ENCODE assay signal across 1 cellular context in the genomic region with DNA sequence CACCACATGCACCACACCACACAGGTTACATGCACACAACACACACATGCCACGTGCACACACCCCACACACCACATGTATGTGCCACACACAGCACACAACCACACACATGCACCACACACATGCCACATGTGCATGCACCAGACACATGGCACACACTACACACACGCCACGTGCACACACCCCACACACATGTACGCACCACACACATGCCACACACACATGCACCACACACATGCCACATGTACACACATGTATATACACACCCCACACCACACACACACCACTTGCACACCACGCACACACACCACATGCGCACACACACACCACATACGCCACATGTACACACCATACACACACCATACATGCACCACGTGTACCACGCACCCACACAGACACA.
TF ChIP-seq lines count a peak whose summit lies in the region.

No MANE protein-coding gene starts in this region.

TF ChIP-seq in K562, 482 proteins besides CTCF, POLR2A, EP300 and RAD21:
- TF ChIP-seq ZC3H4 (CRISPR knock-in tag; IDR thresholded peaks at IDR 0.05; ENCODE audit: borderline replicate concordance) (0 out of 2 replicates have a peak, but pooled peaks have one; percentile 15), ILK (tag; IDR thresholded peaks at IDR 0.05; ENCODE audit: borderline replicate concordance, low read depth) (no peak), ZNF696 (CRISPR knock-in tag; conservative IDR thresholded peaks at IDR 0.05) (no peak), MYC (IDR thresholded peaks at IDR 0.05; ENCODE audit: low read depth, low read length) (no peak), MYC (CRISPR knock-in tag; IDR thresholded peaks at IDR 0.05; ENCODE audit: borderline replicate concordance, low read depth) (no peak), ZNF57 (CRISPR knock-in tag; IDR thresholded peaks at IDR 0.05) (no peak)
- TF ChIP-seq, protein P1, sequence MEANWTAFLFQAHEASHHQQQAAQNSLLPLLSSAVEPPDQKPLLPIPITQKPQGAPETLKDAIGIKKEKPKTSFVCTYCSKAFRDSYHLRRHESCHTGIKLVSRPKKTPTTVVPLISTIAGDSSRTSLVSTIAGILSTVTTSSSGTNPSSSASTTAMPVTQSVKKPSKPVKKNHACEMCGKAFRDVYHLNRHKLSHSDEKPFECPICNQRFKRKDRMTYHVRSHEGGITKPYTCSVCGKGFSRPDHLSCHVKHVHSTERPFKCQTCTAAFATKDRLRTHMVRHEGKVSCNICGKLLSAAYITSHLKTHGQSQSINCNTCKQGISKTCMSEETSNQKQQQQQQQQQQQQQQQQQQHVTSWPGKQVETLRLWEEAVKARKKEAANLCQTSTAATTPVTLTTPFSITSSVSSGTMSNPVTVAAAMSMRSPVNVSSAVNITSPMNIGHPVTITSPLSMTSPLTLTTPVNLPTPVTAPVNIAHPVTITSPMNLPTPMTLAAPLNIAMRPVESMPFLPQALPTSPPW (CRISPR knock-in tag; IDR thresholded peaks at IDR 0.05), result no peak
- TF ChIP-seq, protein P2, sequence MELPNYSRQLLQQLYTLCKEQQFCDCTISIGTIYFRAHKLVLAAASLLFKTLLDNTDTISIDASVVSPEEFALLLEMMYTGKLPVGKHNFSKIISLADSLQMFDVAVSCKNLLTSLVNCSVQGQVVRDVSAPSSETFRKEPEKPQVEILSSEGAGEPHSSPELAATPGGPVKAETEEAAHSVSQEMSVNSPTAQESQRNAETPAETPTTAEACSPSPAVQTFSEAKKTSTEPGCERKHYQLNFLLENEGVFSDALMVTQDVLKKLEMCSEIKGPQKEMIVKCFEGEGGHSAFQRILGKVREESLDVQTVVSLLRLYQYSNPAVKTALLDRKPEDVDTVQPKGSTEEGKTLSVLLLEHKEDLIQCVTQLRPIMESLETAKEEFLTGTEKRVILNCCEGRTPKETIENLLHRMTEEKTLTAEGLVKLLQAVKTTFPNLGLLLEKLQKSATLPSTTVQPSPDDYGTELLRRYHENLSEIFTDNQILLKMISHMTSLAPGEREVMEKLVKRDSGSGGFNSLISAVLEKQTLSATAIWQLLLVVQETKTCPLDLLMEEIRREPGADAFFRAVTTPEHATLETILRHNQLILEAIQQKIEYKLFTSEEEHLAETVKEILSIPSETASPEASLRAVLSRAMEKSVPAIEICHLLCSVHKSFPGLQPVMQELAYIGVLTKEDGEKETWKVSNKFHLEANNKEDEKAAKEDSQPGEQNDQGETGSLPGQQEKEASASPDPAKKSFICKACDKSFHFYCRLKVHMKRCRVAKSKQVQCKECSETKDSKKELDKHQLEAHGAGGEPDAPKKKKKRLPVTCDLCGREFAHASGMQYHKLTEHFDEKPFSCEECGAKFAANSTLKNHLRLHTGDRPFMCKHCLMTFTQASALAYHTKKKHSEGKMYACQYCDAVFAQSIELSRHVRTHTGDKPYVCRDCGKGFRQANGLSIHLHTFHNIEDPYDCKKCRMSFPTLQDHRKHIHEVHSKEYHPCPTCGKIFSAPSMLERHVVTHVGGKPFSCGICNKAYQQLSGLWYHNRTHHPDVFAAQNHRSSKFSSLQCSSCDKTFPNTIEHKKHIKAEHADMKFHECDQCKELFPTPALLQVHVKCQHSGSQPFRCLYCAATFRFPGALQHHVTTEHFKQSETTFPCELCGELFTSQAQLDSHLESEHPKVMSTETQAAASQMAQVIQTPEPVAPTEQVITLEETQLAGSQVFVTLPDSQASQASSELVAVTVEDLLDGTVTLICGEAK (IDR thresholded peaks at IDR 0.05), result no peak
- TF ChIP-seq, protein P2 (CRISPR knock-in tag; IDR thresholded peaks at IDR 0.05), result 0 out of 2 replicates have a peak, but pooled peaks have one; percentile 22
- TF ChIP-seq, protein P3, sequence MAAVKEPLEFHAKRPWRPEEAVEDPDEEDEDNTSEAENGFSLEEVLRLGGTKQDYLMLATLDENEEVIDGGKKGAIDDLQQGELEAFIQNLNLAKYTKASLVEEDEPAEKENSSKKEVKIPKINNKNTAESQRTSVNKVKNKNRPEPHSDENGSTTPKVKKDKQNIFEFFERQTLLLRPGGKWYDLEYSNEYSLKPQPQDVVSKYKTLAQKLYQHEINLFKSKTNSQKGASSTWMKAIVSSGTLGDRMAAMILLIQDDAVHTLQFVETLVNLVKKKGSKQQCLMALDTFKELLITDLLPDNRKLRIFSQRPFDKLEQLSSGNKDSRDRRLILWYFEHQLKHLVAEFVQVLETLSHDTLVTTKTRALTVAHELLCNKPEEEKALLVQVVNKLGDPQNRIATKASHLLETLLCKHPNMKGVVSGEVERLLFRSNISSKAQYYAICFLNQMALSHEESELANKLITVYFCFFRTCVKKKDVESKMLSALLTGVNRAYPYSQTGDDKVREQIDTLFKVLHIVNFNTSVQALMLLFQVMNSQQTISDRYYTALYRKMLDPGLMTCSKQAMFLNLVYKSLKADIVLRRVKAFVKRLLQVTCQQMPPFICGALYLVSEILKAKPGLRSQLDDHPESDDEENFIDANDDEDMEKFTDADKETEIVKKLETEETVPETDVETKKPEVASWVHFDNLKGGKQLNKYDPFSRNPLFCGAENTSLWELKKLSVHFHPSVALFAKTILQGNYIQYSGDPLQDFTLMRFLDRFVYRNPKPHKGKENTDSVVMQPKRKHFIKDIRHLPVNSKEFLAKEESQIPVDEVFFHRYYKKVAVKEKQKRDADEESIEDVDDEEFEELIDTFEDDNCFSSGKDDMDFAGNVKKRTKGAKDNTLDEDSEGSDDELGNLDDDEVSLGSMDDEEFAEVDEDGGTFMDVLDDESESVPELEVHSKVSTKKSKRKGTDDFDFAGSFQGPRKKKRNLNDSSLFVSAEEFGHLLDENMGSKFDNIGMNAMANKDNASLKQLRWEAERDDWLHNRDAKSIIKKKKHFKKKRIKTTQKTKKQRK (IDR thresholded peaks at IDR 0.05; ENCODE audit: borderline replicate concordance, low read depth, low read length), result no peak
